Comparison of ENCODE assay signal across 2 cellular contexts in genomic region chr9:73444821-73445220, GRCh38.
TF ChIP-seq lines count a peak whose summit lies in the region.

No MANE protein-coding gene starts in this region.

TF ChIP-seq in IMR-90, 13 proteins besides CTCF, POLR2A, EP300 and RAD21:
- TF ChIP-seq MAFK (IDR thresholded peaks at IDR 0.05; ENCODE audit: low read depth, low read length) = peak; percentile 19; the same call in 1 of the 2 replicates
- no peak for TF ChIP-seq SMC3 (IDR thresholded peaks at IDR 0.05; ENCODE audit: low read depth, low read length)
- no peak for TF ChIP-seq CHD1 (IDR thresholded peaks at IDR 0.05; ENCODE audit: low read depth, low read length)

TF ChIP-seq in H1, 55 proteins besides CTCF, POLR2A, EP300 and RAD21:
- TF ChIP-seq MAFK (IDR thresholded peaks at IDR 0.05; ENCODE audit: low read depth, low read length) = peak; percentile 5; the same call in 1 of the 2 replicates
- no peak for TF ChIP-seq CBX5 (IDR thresholded peaks at IDR 0.05; ENCODE audit: low read depth, low read length)
